Comparison of ENCODE assay signal across 22 cellular contexts in the genomic region with DNA sequence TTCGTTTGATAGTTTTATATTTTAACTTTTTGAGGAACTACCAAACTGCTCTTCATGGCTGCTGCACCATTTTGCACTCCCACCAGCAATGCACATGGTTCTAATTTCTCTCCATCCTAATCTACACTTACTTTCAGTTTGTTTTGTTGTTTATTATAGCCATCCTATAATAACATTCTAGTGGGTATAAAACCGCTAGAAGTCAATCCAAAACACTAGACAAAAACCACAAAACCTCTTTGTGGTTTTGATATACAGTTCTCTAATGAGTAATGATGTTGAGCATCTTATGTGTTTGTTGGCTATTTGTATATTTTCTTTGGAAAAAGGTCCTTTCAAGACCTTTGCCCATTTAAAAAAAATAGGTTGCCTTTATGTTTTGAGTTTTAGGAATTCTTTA. TPM values are rescaled to one million over a fixed set of nuclear protein-coding genes. Genes with fewer than 3 reads are reported as not detected.
DNase-seq lines count a peak whose midpoint lies in the region; ATAC-seq lines count a peak whose summit lies in the region.
"Had no signal": no experiment of that assay in that cellular context is flagged by ENCODE, and none has a peak within 500 bp of the region (broad histone marks: within the 10 kb centered on the region; RNA-seq: fewer than 3 reads in every experiment).

No MANE protein-coding gene starts in this region.

- H3K27me3 Mint-ChIP-seq in activated T-cell treated with anti-CD3 and anti-CD28 coated beads, Interleukin-2, amount 50 U/mL, for 72 hours (ENCODE audit: low read depth): peaks cover 36% of the 10 kb centered on the region

- peaks cover 44% of the 10 kb centered on the region for H3K4me1 Mint-ChIP-seq in activated T-cell treated with anti-CD3 and anti-CD28 coated beads, Interleukin-2, amount 50 U/mL, for 72 hours (ENCODE audit: low read depth)

- H3K27ac Mint-ChIP-seq in activated T-cell treated with anti-CD3 and anti-CD28 coated beads, Interleukin-2, amount 50 U/mL, for 72 hours: no peak overlapping the region
- H3K27ac Mint-ChIP-seq: CD14-positive monocyte, HFFc6 had no signal

- DNase-seq in activated T-cell treated with anti-CD3 and anti-CD28 coated beads, Interleukin-2, amount 50 U/mL, for 72 hours: no peak
- DNase-seq in activated T-cell treated with anti-CD3 and anti-CD28 coated beads for 4 hours (no peak), EH (ENCODE audit: low read depth) (peak; percentile 20), OCI-M1 (lab: John Stamatoyannopoulos, UW) (peak; percentile 38), fibroblast of peridontal ligament (ENCODE audit: extremely low read depth) (peak; percentile 34), AML-193 (lab: John Stamatoyannopoulos, UW) (no peak), NCI-H1694 treated with DMSO at 0.1 percent for 48 hours (lab: John Stamatoyannopoulos, UW) (no peak)
- DNase-seq: DMS53, HFFc6, NCI-H1092 treated with DMSO at 0.1 percent for 48 hours, NCI-H1436 treated with DMSO at 0.1 percent for 48 hours, NCI-H2029, NCI-H226, NCI-H510A treated with DMSO at 0.1 percent for 48 hours, NCI-H748 treated with DMSO at 0.1 percent for 48 hours, SIG-M5, SK-N-SH had no signal

- no peaks in the 10 kb centered on the region for H3K9me3 Mint-ChIP-seq in activated T-cell treated with anti-CD3 and anti-CD28 coated beads, Interleukin-2, amount 50 U/mL, for 72 hours
- H3K9me3 Mint-ChIP-seq: HFFc6 had no signal

- H3K36me3 Mint-ChIP-seq in activated T-cell treated with anti-CD3 and anti-CD28 coated beads, Interleukin-2, amount 50 U/mL, for 72 hours (ENCODE audit: insufficient read depth in 2 of 2): no peaks in the 10 kb centered on the region

- ATAC-seq in activated T-cell treated with anti-CD3 and anti-CD28 coated beads, Interleukin-2, amount 50 U/mL, for 72 hours (replicated peaks in 1 of 2): peak; percentile 55 to 58
- ATAC-seq in GM21619 (IDR thresholded peaks at IDR 0.05; ENCODE audit: unreplicated experiment): no peak
- ATAC-seq: HepG2, K562, Panc1 had no signal

- H3K4me3 Mint-ChIP-seq in activated T-cell treated with anti-CD3 and anti-CD28 coated beads, Interleukin-2, amount 50 U/mL, for 72 hours: peak overlapping the region in 1 of 2 donors; percentile 46
- H3K4me3 Mint-ChIP-seq: HFFc6 had no signal

RNA-seq across cellular contexts. Expression of gene RPP21, which starts 5.6 kb away (rescaled TPM):
- 10 to 100 TPM; 26.4 to 31.1 TPM for total RNA-seq in activated T-cell treated with anti-CD3 and anti-CD28 coated beads, Interleukin-2, amount 50 U/mL, for 72 hours

RNA-seq across cellular contexts. Expression of gene TRIM39, which starts 23.8 kb away (rescaled TPM):
- total RNA-seq in activated T-cell treated with anti-CD3 and anti-CD28 coated beads, Interleukin-2, amount 50 U/mL, for 72 hours: 10 to 100 TPM; 18.8 to 20.0 TPM

Comparison
In these comparisons a context has a peak if more than half of its experiments do, and no peak if none do; other contexts are left out.
1. DNase-seq: peak in EH (single experiment), OCI-M1 (single experiment) and fibroblast of peridontal ligament (single experiment); none in activated T-cell treated with anti-CD3 and anti-CD28 coated beads, Interleukin-2, amount 50 U/mL, for 72 hours (0 of 2), activated T-cell treated with anti-CD3 and anti-CD28 coated beads for 4 hours (single experiment), AML-193 (0 of 2) and NCI-H1694 treated with DMSO at 0.1 percent for 48 hours (single experiment).